ENCODE assay signal across 1 cellular context in the genomic region with DNA sequence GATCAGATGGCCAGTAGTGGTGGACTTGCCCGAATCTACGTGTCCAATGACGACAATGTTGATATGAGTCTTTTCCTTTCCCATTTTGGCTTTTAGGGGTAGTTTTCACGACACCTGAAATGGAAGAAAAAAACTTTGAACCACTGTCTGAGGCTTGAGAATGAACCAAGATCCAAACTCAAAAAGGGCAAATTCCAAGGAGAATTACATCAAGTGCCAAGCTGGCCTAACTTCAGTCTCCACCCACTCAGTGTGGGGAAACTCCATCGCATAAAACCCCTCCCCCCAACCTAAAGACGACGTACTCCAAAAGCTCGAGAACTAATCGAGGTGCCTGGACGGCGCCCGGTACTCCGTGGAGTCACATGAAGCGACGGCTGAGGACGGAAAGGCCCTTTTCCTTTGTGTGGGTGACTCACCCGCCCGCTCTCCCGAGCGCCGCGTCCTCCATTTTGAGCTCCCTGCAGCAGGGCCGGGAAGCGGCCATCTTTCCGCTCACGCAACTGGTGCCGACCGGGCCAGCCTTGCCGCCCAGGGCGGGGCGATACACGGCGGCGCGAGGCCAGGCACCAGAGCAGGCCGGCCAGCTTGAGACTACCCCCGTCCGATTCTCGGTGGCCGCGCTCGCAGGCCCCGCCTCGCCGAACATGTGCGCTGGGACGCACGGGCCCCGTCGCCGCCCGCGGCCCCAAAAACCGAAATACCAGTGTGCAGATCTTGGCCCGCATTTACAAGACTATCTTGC.
A peak's percentile ranks its signal among the peaks of the same experiment; 100 is the strongest.
TF ChIP-seq lines count a peak whose summit lies in the region.

No MANE protein-coding gene starts in this region.

TF ChIP-seq in IMR-90, 13 proteins besides CTCF, POLR2A, EP300 and RAD21:
- TF ChIP-seq RFX5 (IDR thresholded peaks at IDR 0.05; ENCODE audit: low read depth, low read length) (no peak), RCOR1 (IDR thresholded peaks at IDR 0.05; ENCODE audit: insufficient replicate concordance, low read length) (no peak), FOS (IDR thresholded peaks at IDR 0.05; ENCODE audit: low read depth, low read length) (peak; percentile 24; the same call in 1 of the 2 replicates), BHLHE40 (IDR thresholded peaks at IDR 0.05; ENCODE audit: low read depth, low read length) (no peak; the same call in 1 of the 2 replicates), MAFK (IDR thresholded peaks at IDR 0.05; ENCODE audit: low read depth, low read length) (no peak), SMC3 (IDR thresholded peaks at IDR 0.05; ENCODE audit: low read depth, low read length) (no peak; the same call in 1 of the 2 replicates), CHD1 (IDR thresholded peaks at IDR 0.05; ENCODE audit: low read depth, low read length) (no peak), NFE2L2 (IDR thresholded peaks at IDR 0.05; ENCODE audit: low read depth, low read length) (no peak), MAZ (IDR thresholded peaks at IDR 0.05; ENCODE audit: borderline replicate concordance, low read depth, low read length) (peak; percentile 6; the same call in 1 of the 2 replicates), CEBPB (IDR thresholded peaks at IDR 0.05; ENCODE audit: low read depth, low read length) (peak; percentile 47; the same call in 1 of the 2 replicates), MXI1 (IDR thresholded peaks at IDR 0.05; ENCODE audit: borderline replicate concordance, low read depth, low read length) (peak; percentile 15; the same call in 1 of the 2 replicates)
- TF ChIP-seq, protein P1, sequence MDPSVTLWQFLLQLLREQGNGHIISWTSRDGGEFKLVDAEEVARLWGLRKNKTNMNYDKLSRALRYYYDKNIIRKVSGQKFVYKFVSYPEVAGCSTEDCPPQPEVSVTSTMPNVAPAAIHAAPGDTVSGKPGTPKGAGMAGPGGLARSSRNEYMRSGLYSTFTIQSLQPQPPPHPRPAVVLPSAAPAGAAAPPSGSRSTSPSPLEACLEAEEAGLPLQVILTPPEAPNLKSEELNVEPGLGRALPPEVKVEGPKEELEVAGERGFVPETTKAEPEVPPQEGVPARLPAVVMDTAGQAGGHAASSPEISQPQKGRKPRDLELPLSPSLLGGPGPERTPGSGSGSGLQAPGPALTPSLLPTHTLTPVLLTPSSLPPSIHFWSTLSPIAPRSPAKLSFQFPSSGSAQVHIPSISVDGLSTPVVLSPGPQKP (IDR thresholded peaks at IDR 0.05; ENCODE audit: borderline replicate concordance, low read depth, low read length) = no peak
- TF ChIP-seq, protein P2, sequence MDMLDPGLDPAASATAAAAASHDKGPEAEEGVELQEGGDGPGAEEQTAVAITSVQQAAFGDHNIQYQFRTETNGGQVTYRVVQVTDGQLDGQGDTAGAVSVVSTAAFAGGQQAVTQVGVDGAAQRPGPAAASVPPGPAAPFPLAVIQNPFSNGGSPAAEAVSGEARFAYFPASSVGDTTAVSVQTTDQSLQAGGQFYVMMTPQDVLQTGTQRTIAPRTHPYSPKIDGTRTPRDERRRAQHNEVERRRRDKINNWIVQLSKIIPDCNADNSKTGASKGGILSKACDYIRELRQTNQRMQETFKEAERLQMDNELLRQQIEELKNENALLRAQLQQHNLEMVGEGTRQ (IDR thresholded peaks at IDR 0.05; ENCODE audit: low read depth, low read length) = peak; percentile 40; the same call in 1 of the 2 replicates
TF ChIP-seq in IMR-90: peak in this region for 5.
